In the genomic region with DNA sequence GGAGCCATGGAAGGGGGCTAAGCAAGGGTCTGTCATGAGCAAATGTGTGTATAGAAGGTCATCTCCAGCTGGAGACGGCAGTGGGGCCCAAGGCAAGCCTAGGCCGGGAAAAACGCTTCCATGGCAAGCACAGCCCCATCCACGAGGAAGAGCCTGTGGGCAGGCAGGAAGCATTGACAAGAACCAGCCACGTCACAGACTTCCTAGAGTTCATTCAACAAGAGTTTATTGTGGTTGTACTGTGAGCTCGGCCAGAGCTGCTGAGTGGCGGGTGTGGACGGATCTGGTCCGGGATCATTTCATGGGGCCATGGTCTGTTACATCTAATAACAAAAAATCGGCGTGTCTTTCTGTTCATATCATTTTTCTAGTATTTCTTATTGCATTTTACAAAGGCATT, we compare ENCODE assay signal across 37 cellular contexts.
"Had no signal": no experiment of that assay in that cellular context is flagged by ENCODE, and none has a peak within 500 bp of the region (broad histone marks: within the 10 kb centered on the region; RNA-seq: fewer than 3 reads in every experiment).

No MANE protein-coding gene starts in this region.

- H3K27ac Mint-ChIP-seq: activated CD4-positive, alpha-beta memory T cell treated with anti-CD3 and anti-CD28 coated beads for 36 hours; activated CD4-positive, alpha-beta T cell treated with anti-CD3 and anti-CD28 coated beads for 36 hours; activated CD4-positive, alpha-beta T cell treated with anti-CD3 and anti-CD28 coated beads, Interleukin-2, amount 10 ng/mL, durations not matched to agents 24 days and 14 days; activated naive CD4-positive, alpha-beta T cell treated with anti-CD3 and anti-CD28 coated beads for 36 hours; activated naive CD4-positive, alpha-beta T cell treated with anti-CD3 and anti-CD28 coated beads, Interleukin-2, amount 50 U/mL, for 24 hours; activated naive CD8-positive, alpha-beta T cell treated with anti-CD3 and anti-CD28 coated beads for 36 hours; activated naive CD8-positive, alpha-beta T cell treated with anti-CD3 and anti-CD28 coated beads, Interleukin-2, amount 50 U/mL, for 24 hours; activated T-helper 1 cell treated with anti-CD3 and anti-CD28 coated beads, Interleukin-12 subunit alpha, Interleukin-12 subunit beta, Interleukin-2, Interleukin-4 antibody, amounts not matched to agents 30 ng/mL and 10 ng/mL and 1 ng/mL, durations not matched to agents 14 hours and 24 hours and 36 hours; activated T-helper 2 cell treated with anti-CD3 and anti-CD28 coated beads, Interferon-gamma antibody, Interleukin-2, Interleukin-4, amounts not matched to agents 10 μg/mL and 5 μg/mL and 100 μg/mL, durations not matched to agents 14 hours and 24 hours and 36 hours; brain; dendritic cell treated with granulocyte-macrophage colony-stimulating factor and Interleukin-4, amounts not matched to agents 40 ng/mL and 50 ng/mL, for 4 days; endodermal cell; T-helper 17 cell; T-helper 2 cell treated with Interferon-gamma antibody and Interleukin-4, amounts not matched to agents 5 μg/mL and 100 μg/mL, for 36 hours had no signal

- H3K4me3 ChIP-seq: adrenal gland, ascending aorta, breast epithelium, cardiac muscle cell, coronary artery, dorsolateral prefrontal cortex, esophagus muscularis mucosa, gastrocnemius medialis, heart right ventricle had no signal

- ATAC-seq: activated CD4-positive, alpha-beta T cell treated with anti-CD3 and anti-CD28 coated beads for 36 hours; activated naive CD8-positive, alpha-beta T cell treated with anti-CD3 and anti-CD28 coated beads, Interleukin-2, amount 50 U/mL, for 24 hours; foreskin keratinocyte; gastrocnemius medialis; heart right ventricle; T-helper 17 cell had no signal

- H3K9me3 Mint-ChIP-seq: activated CD4-positive, alpha-beta memory T cell treated with anti-CD3 and anti-CD28 coated beads for 36 hours; activated CD4-positive, alpha-beta T cell treated with anti-CD3 and anti-CD28 coated beads, Interleukin-2, amount 10 ng/mL, durations not matched to agents 24 days and 14 days; activated naive CD4-positive, alpha-beta T cell treated with anti-CD3 and anti-CD28 coated beads for 36 hours; activated naive CD4-positive, alpha-beta T cell treated with anti-CD3 and anti-CD28 coated beads, Interleukin-2, amount 50 U/mL, for 24 hours; activated naive CD8-positive, alpha-beta T cell treated with anti-CD3 and anti-CD28 coated beads for 36 hours; activated naive CD8-positive, alpha-beta T cell treated with anti-CD3 and anti-CD28 coated beads, Interleukin-2, amount 50 U/mL, for 24 hours; activated T-helper 1 cell treated with anti-CD3 and anti-CD28 coated beads, Interleukin-12 subunit alpha, Interleukin-12 subunit beta, Interleukin-2, Interleukin-4 antibody, amounts not matched to agents 30 ng/mL and 10 ng/mL and 1 ng/mL, durations not matched to agents 14 hours and 24 hours and 36 hours; activated T-helper 2 cell treated with anti-CD3 and anti-CD28 coated beads, Interferon-gamma antibody, Interleukin-2, Interleukin-4, amounts not matched to agents 10 μg/mL and 5 μg/mL and 100 μg/mL, durations not matched to agents 14 hours and 24 hours and 36 hours; dendritic cell treated with granulocyte-macrophage colony-stimulating factor and Interleukin-4, amounts not matched to agents 40 ng/mL and 50 ng/mL, for 4 days; T-helper 2 cell treated with Interferon-gamma antibody and Interleukin-4, amounts not matched to agents 5 μg/mL and 100 μg/mL, for 36 hours had no signal

- H3K27ac ChIP-seq: adrenal gland, ascending aorta, breast epithelium, cardiac muscle cell, coronary artery, dorsolateral prefrontal cortex, esophagus muscularis mucosa, foreskin keratinocyte, gastrocnemius medialis, heart right ventricle, WERI-Rb-1 had no signal

- H3K36me3 ChIP-seq: adrenal gland, ascending aorta, breast epithelium, cardiac muscle cell, esophagus muscularis mucosa, gastrocnemius medialis, heart right ventricle, WERI-Rb-1 had no signal

- H3K4me1 Mint-ChIP-seq: activated CD4-positive, alpha-beta T cell treated with anti-CD3 and anti-CD28 coated beads for 36 hours; activated CD4-positive, alpha-beta T cell treated with anti-CD3 and anti-CD28 coated beads, Interleukin-2, amount 10 ng/mL, durations not matched to agents 24 days and 14 days; activated naive CD4-positive, alpha-beta T cell treated with anti-CD3 and anti-CD28 coated beads, Interleukin-2, amount 50 U/mL, for 24 hours; activated naive CD8-positive, alpha-beta T cell treated with anti-CD3 and anti-CD28 coated beads for 36 hours; activated naive CD8-positive, alpha-beta T cell treated with anti-CD3 and anti-CD28 coated beads, Interleukin-2, amount 50 U/mL, for 24 hours; brain; endodermal cell had no signal

- DNase-seq: activated CD4-positive, alpha-beta memory T cell treated with anti-CD3 and anti-CD28 coated beads for 36 hours; activated CD4-positive, alpha-beta T cell treated with anti-CD3 and anti-CD28 coated beads for 36 hours; activated CD4-positive, alpha-beta T cell treated with anti-CD3 and anti-CD28 coated beads, Interleukin-2, amount 10 ng/mL, durations not matched to agents 24 days and 14 days; activated CD4-positive, CD25-positive, alpha-beta regulatory T cell; activated CD4-positive, CD25-positive, alpha-beta regulatory T cell treated with anti-CD3 and anti-CD28 coated beads, Interleukin-2, amount 50 U/mL, for 72 hours; activated CD8-positive, alpha-beta memory T cell treated with anti-CD3 and anti-CD28 coated beads for 24 hours; activated effector memory CD4-positive, alpha-beta T cell treated with anti-CD3 and anti-CD28 coated beads, Interleukin-2, amount 50 U/mL, for 16 hours; activated naive CD4-positive, alpha-beta T cell treated with anti-CD3 and anti-CD28 coated beads for 36 hours; activated naive CD8-positive, alpha-beta T cell treated with anti-CD3 and anti-CD28 coated beads for 36 hours; activated naive CD8-positive, alpha-beta T cell treated with anti-CD3 and anti-CD28 coated beads, Interleukin-2, amount 50 U/mL, for 24 hours; activated T-cell treated with anti-CD3 and anti-CD28 coated beads, Interleukin-2, amount 50 U/mL, for 48 hours; adrenal gland; amygdala; central memory CD4-positive, alpha-beta T cell; cerebellar nuclear complex; effector memory CD4-positive, alpha-beta T cell; endodermal cell; erythroblast; foreskin keratinocyte; gastrocnemius medialis; heart right ventricle; T-helper 1 cell; T-helper 17 cell; T1000; WERI-Rb-1 had no signal

- H3K27me3 ChIP-seq: adrenal gland, ascending aorta, cardiac muscle cell, foreskin keratinocyte, gastrocnemius medialis had no signal

- H3K36me3 Mint-ChIP-seq: activated CD4-positive, alpha-beta memory T cell treated with anti-CD3 and anti-CD28 coated beads for 36 hours; activated naive CD4-positive, alpha-beta T cell treated with anti-CD3 and anti-CD28 coated beads, Interleukin-2, amount 50 U/mL, for 24 hours; activated naive CD8-positive, alpha-beta T cell treated with anti-CD3 and anti-CD28 coated beads for 36 hours; brain had no signal

- H3K4me1 ChIP-seq: adrenal gland, ascending aorta, breast epithelium, esophagus muscularis mucosa, foreskin keratinocyte, gastrocnemius medialis, heart right ventricle had no signal

- H3K27me3 Mint-ChIP-seq: activated CD4-positive, alpha-beta T cell treated with anti-CD3 and anti-CD28 coated beads for 36 hours; activated naive CD8-positive, alpha-beta T cell treated with anti-CD3 and anti-CD28 coated beads for 36 hours; dendritic cell treated with granulocyte-macrophage colony-stimulating factor and Interleukin-4, amounts not matched to agents 40 ng/mL and 50 ng/mL, for 4 days had no signal

- H3K9me3 ChIP-seq: adrenal gland, ascending aorta, esophagus muscularis mucosa, gastrocnemius medialis had no signal

- H3K4me3 Mint-ChIP-seq: activated CD4-positive, alpha-beta memory T cell treated with anti-CD3 and anti-CD28 coated beads for 36 hours; activated CD4-positive, alpha-beta T cell treated with anti-CD3 and anti-CD28 coated beads for 36 hours; activated CD4-positive, alpha-beta T cell treated with anti-CD3 and anti-CD28 coated beads, Interleukin-2, amount 10 ng/mL, durations not matched to agents 24 days and 14 days; activated naive CD4-positive, alpha-beta T cell treated with anti-CD3 and anti-CD28 coated beads for 36 hours; activated naive CD4-positive, alpha-beta T cell treated with anti-CD3 and anti-CD28 coated beads, Interleukin-2, amount 50 U/mL, for 24 hours; activated naive CD8-positive, alpha-beta T cell treated with anti-CD3 and anti-CD28 coated beads for 36 hours; activated naive CD8-positive, alpha-beta T cell treated with anti-CD3 and anti-CD28 coated beads, Interleukin-2, amount 50 U/mL, for 24 hours; activated T-helper 1 cell treated with anti-CD3 and anti-CD28 coated beads, Interleukin-12 subunit alpha, Interleukin-12 subunit beta, Interleukin-2, Interleukin-4 antibody, amounts not matched to agents 30 ng/mL and 10 ng/mL and 1 ng/mL, durations not matched to agents 14 hours and 24 hours and 36 hours; brain; dendritic cell treated with granulocyte-macrophage colony-stimulating factor and Interleukin-4, amounts not matched to agents 40 ng/mL and 50 ng/mL, for 4 days; endodermal cell; T-helper 17 cell; T-helper 2 cell treated with Interferon-gamma antibody and Interleukin-4, amounts not matched to agents 5 μg/mL and 100 μg/mL, for 36 hours had no signal
